8 cellular contexts compared by ENCODE assay signal in genomic region chr10:124091646-124092269, GRCh38. TPM values are rescaled to one million over a fixed set of nuclear protein-coding genes. Genes with fewer than 3 reads are reported as not detected.
DNase-seq lines count a peak whose midpoint lies in the region; ATAC-seq and TF ChIP-seq lines count a peak whose summit lies in the region.

No MANE protein-coding gene starts in this region.

- peaks cover 37% of the 10 kb centered on the region for H3K4me1 ChIP-seq in Panc1 (ENCODE audit: control insufficient read depth, insufficient read depth, low read length)

- H3K4me1 Mint-ChIP-seq in naive B cell: peaks cover 36 to 66% (median 54%) of the 10 kb centered on the region in 3 donors

- no peaks in the 10 kb centered on the region for H3K9me3 ChIP-seq in Panc1 (ENCODE audit: control insufficient read depth, insufficient read depth, low read depth, low read length)

- no peaks in the 10 kb centered on the region for H3K27me3 ChIP-seq in Panc1 (ENCODE audit: control insufficient read depth, insufficient read depth, low read length)

- in situ Hi-C loops in Panc1 (cut with HindIII; ENCODE audit: low pct_unique_long_range_greater_than_20kb, low sequenced_read_pairs) (no loop called here), G401 (cut with HindIII; ENCODE audit: low sequenced_read_pairs) (no loop called here)

- DNase-seq in D341Med (ENCODE audit: low spot score) (peak; percentile 21), Panc1 (ENCODE audit: low read depth, low spot score) (no peak), naive B cell (peak; percentile 29), NCI-H2081 (lab: John Stamatoyannopoulos, UW) (no peak), G401 (ENCODE audit: low spot score) (no peak)
- DNase-seq in stimulated activated naive CD4-positive, alpha-beta T cell treated with Interleukin-2 at 50 U/mL for 16 hours (lab: John Stamatoyannopoulos, UW): no peak

- peak overlapping the region; percentile 39 to 97 (median 92) for H3K27ac Mint-ChIP-seq in naive B cell

- intact Hi-C loops in Panc1 (cut with micrococcal nuclease; ENCODE audit: unreplicated experiment): loop anchor here (5.0 kb wide), 2 partner anchors 94 to 296 kb away; no protein-coding TSS in a partner anchor

- H3K27ac ChIP-seq in Panc1 (ENCODE audit: low read length): peak overlapping the region; percentile 49; the same call in 1 of the 2 replicates

- H3K36me3 Mint-ChIP-seq in naive B cell: no peaks in the 10 kb centered on the region

- peaks cover 0 to 2% (median 0%) of the 10 kb centered on the region in 7 donors for H3K9me3 Mint-ChIP-seq in naive B cell

- peaks cover 2% of the 10 kb centered on the region; the same call in 1 of the 2 replicates for H3K36me3 ChIP-seq in Panc1 (ENCODE audit: control insufficient read depth, insufficient read depth, low read length)

- CTCF ChIA-PET in Panc1 (lab: Charles Lee): interaction anchor here (1.2 to 1.3 kb wide), 3 partner anchors 96 to 97 kb away, joined by 3 to 6 read pairs (median 5); no protein-coding TSS in a partner anchor

- TF ChIP-seq CTCF in Panc1 (IDR thresholded peaks at IDR 0.05): no peak

- no TSS peak for BruUV-seq in Panc1 (replicated peaks; lab: Mats Ljungman, UMichigan)

- POLR2A ChIA-PET in Panc1 (lab: Charles Lee): interaction anchor here (0.7 kb wide), 1 partner anchor 67 kb away, joined by 3 read pairs; no protein-coding TSS in a partner anchor

- H3K27me3 Mint-ChIP-seq in naive B cell: no peaks in the 10 kb centered on the region

- ATAC-seq in Panc1 (peak; percentile 59), esophagus mucosa (peak; percentile 8), naive B cell (ENCODE audit: low read depth in 2 of 2) (peak; percentile 8 to 10), GM21786 (IDR thresholded peaks at IDR 0.05; ENCODE audit: unreplicated experiment) (no peak)

- H3K4me3 ChIP-seq in Panc1 (ENCODE audit: low read depth in 2 of 2, low read length in 2 of 2): peak overlapping the region; percentile 64

- peak overlapping the region; percentile 89 to 96 (median 94) for H3K4me3 Mint-ChIP-seq in naive B cell

RNA-seq across cellular contexts. Expression of gene CHST15, which starts 1.6 kb away (rescaled TPM):
- total RNA-seq in Panc1 (2021; ENCODE audit: unreplicated experiment): 33.2 TPM
- polyA plus RNA-seq in Panc1 (2012; ENCODE audit: insufficient read length): 22.3 TPM
- 6.1 TPM for total RNA-seq in esophagus mucosa
- 10 to 100 TPM; 13.4 to 19.5 (median 17.0) TPM for polyA plus RNA-seq in naive B cell (ENCODE audit: low read depth in 6 of 6)
- total RNA-seq in G401 (2014; rRNA removed; shearing (Covaris generic)): not detected in 2 replicates

Comparison
In these comparisons a context has a peak if more than half of its experiments do, and no peak if none do; other contexts are left out.
1. DNase-seq: peak in D341Med (single experiment) and naive B cell (single experiment); none in Panc1 (single experiment), NCI-H2081 (0 of 2), G401 (single experiment) and stimulated activated naive CD4-positive, alpha-beta T cell treated with Interleukin-2 at 50 U/mL for 16 hours (single experiment).